In genomic region chr1:109263597-109264378, GRCh38 we compare ENCODE assay signal across 9 cellular contexts. TPM values are rescaled to one million over a fixed set of nuclear protein-coding genes. Genes with fewer than 3 reads are reported as not detected.
DNase-seq lines count a peak whose midpoint lies in the region; ATAC-seq and TF ChIP-seq lines count a peak whose summit lies in the region.
"Had no signal": no experiment of that assay in that cellular context is flagged by ENCODE, and none has a peak within 500 bp of the region (broad histone marks: within the 10 kb centered on the region; RNA-seq: fewer than 3 reads in every experiment).

No MANE protein-coding gene starts in this region.

- TF ChIP-seq POLR2A in Peyer's patch (IDR thresholded peaks at IDR 0.05) (no peak), esophagus muscularis mucosa (IDR thresholded peaks at IDR 0.05; ENCODE audit: low read depth) (no peak)

- no peak overlapping the region for H3K4me3 Mint-ChIP-seq in natural killer cell

- no peaks in the 10 kb centered on the region for H3K36me3 ChIP-seq in Peyer's patch
- peaks cover 0 to 79% (median 38%) of the 10 kb centered on the region in 4 donors for H3K36me3 ChIP-seq in esophagus muscularis mucosa

- ATAC-seq in HG03135 (IDR thresholded peaks at IDR 0.05; ENCODE audit: unreplicated experiment) (peak; percentile 61), natural killer cell (peak; percentile 79 to 97 (median 94))

- no peaks in the 10 kb centered on the region for H3K27me3 ChIP-seq in Peyer's patch
- H3K27me3 ChIP-seq in esophagus muscularis mucosa, result no peaks in the 10 kb centered on the region

- H3K27ac Mint-ChIP-seq in natural killer cell, result no peak overlapping the region

- no peaks in the 10 kb centered on the region for H3K36me3 Mint-ChIP-seq in natural killer cell

- H3K27me3 Mint-ChIP-seq in natural killer cell (ENCODE audit: low read depth in 2 of 2), result no peaks in the 10 kb centered on the region

- 52% methylated on average over 6 of the region's 29 CpGs for WGBS in esophagus muscularis mucosa

- no peaks in the 10 kb centered on the region for H3K9me3 ChIP-seq in Peyer's patch
- no peaks in the 10 kb centered on the region for H3K9me3 ChIP-seq in esophagus muscularis mucosa

- DNase-seq in NCI-H2107 treated with DMSO at 0.1 percent for 48 hours (lab: John Stamatoyannopoulos, UW; ENCODE audit: unreplicated experiment) (peak; percentile 9), NCI-H2107 (lab: John Stamatoyannopoulos, UW) (no peak), Peyer's patch (peak; percentile 57 to 86 (median 85)), esophagus muscularis mucosa (ENCODE audit: extremely low spot score) (no peak), natural killer cell (peak; percentile 64)
- peak; percentile 91 to 92 for DNase-seq in activated T-cell treated with anti-CD3 and anti-CD28 coated beads, Interleukin-2, amount 50 U/mL, for 48 hours
- DNase-seq in stimulated activated naive CD4-positive, alpha-beta T cell (lab: John Stamatoyannopoulos, UW), result peak; percentile 37 to 72 (median 64)

- intact Hi-C loops in esophagus muscularis mucosa (cut with DNase I), result loop anchor here (5.0 kb wide), 1 partner anchor 139 kb away; no protein-coding TSS in a partner anchor
- intact Hi-C loops in natural killer cell (cut with micrococcal nuclease), result loop anchor here (1.0 to 5.0 kb wide), 3 partner anchors 136 to 269 kb away; partner anchors contain the start of gene CYB561D1

- H3K9me3 Mint-ChIP-seq in natural killer cell, result no peaks in the 10 kb centered on the region

- TF ChIP-seq EP300 in esophagus muscularis mucosa (IDR thresholded peaks at IDR 0.05), result no peak

- H3K4me1 ChIP-seq in Peyer's patch (peaks cover 0 to 5% (median 0%) of the 10 kb centered on the region in 4 donors), esophagus muscularis mucosa (peaks cover 4 to 22% (median 17%) of the 10 kb centered on the region in 4 donors)

- peaks cover 0 to 5% of the 10 kb centered on the region in 2 donors for H3K4me1 Mint-ChIP-seq in natural killer cell

- no peak overlapping the region for H3K4me3 ChIP-seq in Peyer's patch
- H3K4me3 ChIP-seq in esophagus muscularis mucosa, result no peak overlapping the region

- no peak overlapping the region for H3K27ac ChIP-seq in Peyer's patch
- peak overlapping the region in 3 of 4 donors; percentile 26 to 53 (median 40) for H3K27ac ChIP-seq in esophagus muscularis mucosa (replicated peaks in 1 of 4)

- TF ChIP-seq CTCF in Peyer's patch (IDR thresholded peaks at IDR 0.05) (peak; percentile 80 to 100 (median 92)), esophagus muscularis mucosa (IDR thresholded peaks at IDR 0.05) (peak in 2 of 3 experiments; percentile 92 to 95), natural killer cell (IDR thresholded peaks at IDR 0.05) (peak; percentile 78)

RNA-seq across cellular contexts. Expression of gene CELSR2, which starts 14.4 kb away (rescaled TPM):
- 1 to 10 TPM; 2.6 to 6.4 (median 4.6) TPM for total RNA-seq in Peyer's patch
- total RNA-seq in esophagus muscularis mucosa, result 10 to 100 TPM in 2 of 4 donors, 1 to 10 TPM in 2; 7.8 to 20.4 (median 10.5) TPM
- total RNA-seq in natural killer cell, result 1 to 10 TPM; 7.1 to 9.7 (median 7.4) TPM

RNA-seq across cellular contexts. Expression of gene PSRC1, which starts 19.2 kb away (rescaled TPM):
- total RNA-seq in Peyer's patch (1 to 10 TPM; 3.5 to 8.3 (median 4.5) TPM), esophagus muscularis mucosa (10 to 100 TPM in 1 of 4 donors, 1 to 10 TPM in 3; 5.3 to 12.5 (median 6.4) TPM), natural killer cell (1 to 10 TPM; 1.1 to 2.4 (median 1.9) TPM)

RNA-seq across cellular contexts. Expression of gene MYBPHL, which starts 43.0 kb away (rescaled TPM):
- total RNA-seq in Peyer's patch, result not detected
- total RNA-seq in esophagus muscularis mucosa, result not detected
- total RNA-seq in natural killer cell, result not detected
- total RNA-seq: urinary bladder had no signal

RNA-seq across cellular contexts. Expression of gene SARS1, which starts 50.1 kb away (rescaled TPM):
- total RNA-seq in Peyer's patch, result 100 to 1,000 TPM in 2 of 4 donors, 10 to 100 TPM in 2; 83.2 to 158 (median 102) TPM
- 100 to 1,000 TPM; 125 to 180 (median 144) TPM for total RNA-seq in esophagus muscularis mucosa
- total RNA-seq in natural killer cell, result 100 to 1,000 TPM in 2 of 3 donors, 10 to 100 TPM in 1; 95.6 to 122 (median 106) TPM

Comparison
In these comparisons a context has a peak if more than half of its experiments do, and no peak if none do; other contexts are left out.
1. DNase-seq: peak in NCI-H2107 treated with DMSO at 0.1 percent for 48 hours (single experiment), Peyer's patch (3 of 3), activated T-cell treated with anti-CD3 and anti-CD28 coated beads, Interleukin-2, amount 50 U/mL, for 48 hours (2 of 2), natural killer cell (single experiment) and stimulated activated naive CD4-positive, alpha-beta T cell (6 of 6); none in NCI-H2107 (single experiment) and esophagus muscularis mucosa (single experiment).
2. H3K27ac ChIP-seq: peak in esophagus muscularis mucosa (3 of 4); none in Peyer's patch (0 of 4).
3. Peak in every context shown above with its lines, with median percentiles within 50 percentile points of each other: CTCF ChIP-seq.